ENCODE assay signal across 1 cellular context in the genomic region with DNA sequence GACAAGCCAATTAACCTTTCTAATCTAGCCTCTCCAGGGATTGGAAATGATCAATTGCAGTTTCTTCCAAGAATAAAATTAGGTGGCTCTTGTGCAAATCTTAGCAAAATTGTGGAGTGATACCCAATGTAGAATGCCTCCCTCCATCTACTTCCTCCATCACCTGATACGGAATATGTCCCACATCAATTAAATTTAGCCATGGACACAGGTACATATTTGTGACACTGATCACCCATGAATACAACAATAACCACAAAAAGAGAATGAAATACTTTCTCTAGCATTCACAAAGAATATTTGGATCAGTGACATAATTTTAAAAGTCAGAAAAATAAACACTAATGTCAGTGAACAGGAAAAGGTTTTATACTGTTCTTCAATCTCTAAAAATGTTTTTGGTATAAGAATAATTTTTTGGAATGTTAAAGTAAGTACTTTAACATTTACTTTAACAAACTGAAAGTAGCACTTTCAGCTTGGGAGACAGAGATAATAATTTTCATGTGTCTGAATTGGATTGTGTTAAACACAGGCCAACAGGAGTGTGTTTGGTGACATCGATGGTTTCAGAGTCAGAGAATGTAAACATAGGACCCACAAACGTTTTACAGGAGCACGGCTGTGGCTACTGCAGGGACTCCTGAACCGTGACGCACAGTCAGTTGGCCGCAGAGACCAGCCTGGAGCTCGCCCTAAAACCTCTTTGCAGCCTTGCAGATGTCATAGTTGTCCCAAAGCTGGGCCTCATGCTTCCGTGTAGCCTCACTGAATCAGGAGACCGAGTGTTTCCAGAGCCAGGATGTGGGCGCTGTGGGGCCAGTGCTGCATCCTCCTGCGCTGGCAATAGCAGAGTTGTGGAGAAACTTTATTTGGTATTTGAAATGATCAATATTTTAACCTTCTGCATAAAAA.
TF ChIP-seq lines count a peak whose summit lies in the region.

No MANE protein-coding gene starts in this region.

TF ChIP-seq in HEK293, 187 proteins besides CTCF, POLR2A, EP300 and RAD21 (continued from another document):
- TF ChIP-seq SP7 (tag by site-specific recombination; IDR thresholded peaks at IDR 0.05), result peak; percentile 31; the same call in 1 of the 2 replicates
- TF ChIP-seq ZNF558 (tag by site-specific recombination; IDR thresholded peaks at IDR 0.05), result no peak
- TF ChIP-seq, protein P1, sequence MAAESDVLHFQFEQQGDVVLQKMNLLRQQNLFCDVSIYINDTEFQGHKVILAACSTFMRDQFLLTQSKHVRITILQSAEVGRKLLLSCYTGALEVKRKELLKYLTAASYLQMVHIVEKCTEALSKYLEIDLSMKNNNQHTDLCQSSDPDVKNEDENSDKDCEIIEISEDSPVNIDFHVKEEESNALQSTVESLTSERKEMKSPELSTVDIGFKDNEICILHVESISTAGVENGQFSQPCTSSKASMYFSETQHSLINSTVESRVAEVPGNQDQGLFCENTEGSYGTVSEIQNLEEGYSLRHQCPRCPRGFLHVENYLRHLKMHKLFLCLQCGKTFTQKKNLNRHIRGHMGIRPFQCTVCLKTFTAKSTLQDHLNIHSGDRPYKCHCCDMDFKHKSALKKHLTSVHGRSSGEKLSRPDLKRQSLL (tag by site-specific recombination; IDR thresholded peaks at IDR 0.05), result no peak
- no peak for TF ChIP-seq ZNF132 (tag by site-specific recombination; IDR thresholded peaks at IDR 0.05; ENCODE audit: borderline replicate concordance)
- TF ChIP-seq ZXDB (tag by site-specific recombination; IDR thresholded peaks at IDR 0.05), result peak; percentile 22; the same call in 1 of the 2 replicates
- TF ChIP-seq, protein P2, sequence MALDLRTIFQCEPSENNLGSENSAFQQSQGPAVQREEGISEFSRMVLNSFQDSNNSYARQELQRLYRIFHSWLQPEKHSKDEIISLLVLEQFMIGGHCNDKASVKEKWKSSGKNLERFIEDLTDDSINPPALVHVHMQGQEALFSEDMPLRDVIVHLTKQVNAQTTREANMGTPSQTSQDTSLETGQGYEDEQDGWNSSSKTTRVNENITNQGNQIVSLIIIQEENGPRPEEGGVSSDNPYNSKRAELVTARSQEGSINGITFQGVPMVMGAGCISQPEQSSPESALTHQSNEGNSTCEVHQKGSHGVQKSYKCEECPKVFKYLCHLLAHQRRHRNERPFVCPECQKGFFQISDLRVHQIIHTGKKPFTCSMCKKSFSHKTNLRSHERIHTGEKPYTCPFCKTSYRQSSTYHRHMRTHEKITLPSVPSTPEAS (tag by site-specific recombination; IDR thresholded peaks at IDR 0.05), result no peak
- TF ChIP-seq GLI4 (tag by site-specific recombination; IDR thresholded peaks at IDR 0.05), result no peak
- no peak for TF ChIP-seq ZBTB7A (tag by site-specific recombination; IDR thresholded peaks at IDR 0.05; ENCODE audit: low read depth)
- TF ChIP-seq, protein P3, sequence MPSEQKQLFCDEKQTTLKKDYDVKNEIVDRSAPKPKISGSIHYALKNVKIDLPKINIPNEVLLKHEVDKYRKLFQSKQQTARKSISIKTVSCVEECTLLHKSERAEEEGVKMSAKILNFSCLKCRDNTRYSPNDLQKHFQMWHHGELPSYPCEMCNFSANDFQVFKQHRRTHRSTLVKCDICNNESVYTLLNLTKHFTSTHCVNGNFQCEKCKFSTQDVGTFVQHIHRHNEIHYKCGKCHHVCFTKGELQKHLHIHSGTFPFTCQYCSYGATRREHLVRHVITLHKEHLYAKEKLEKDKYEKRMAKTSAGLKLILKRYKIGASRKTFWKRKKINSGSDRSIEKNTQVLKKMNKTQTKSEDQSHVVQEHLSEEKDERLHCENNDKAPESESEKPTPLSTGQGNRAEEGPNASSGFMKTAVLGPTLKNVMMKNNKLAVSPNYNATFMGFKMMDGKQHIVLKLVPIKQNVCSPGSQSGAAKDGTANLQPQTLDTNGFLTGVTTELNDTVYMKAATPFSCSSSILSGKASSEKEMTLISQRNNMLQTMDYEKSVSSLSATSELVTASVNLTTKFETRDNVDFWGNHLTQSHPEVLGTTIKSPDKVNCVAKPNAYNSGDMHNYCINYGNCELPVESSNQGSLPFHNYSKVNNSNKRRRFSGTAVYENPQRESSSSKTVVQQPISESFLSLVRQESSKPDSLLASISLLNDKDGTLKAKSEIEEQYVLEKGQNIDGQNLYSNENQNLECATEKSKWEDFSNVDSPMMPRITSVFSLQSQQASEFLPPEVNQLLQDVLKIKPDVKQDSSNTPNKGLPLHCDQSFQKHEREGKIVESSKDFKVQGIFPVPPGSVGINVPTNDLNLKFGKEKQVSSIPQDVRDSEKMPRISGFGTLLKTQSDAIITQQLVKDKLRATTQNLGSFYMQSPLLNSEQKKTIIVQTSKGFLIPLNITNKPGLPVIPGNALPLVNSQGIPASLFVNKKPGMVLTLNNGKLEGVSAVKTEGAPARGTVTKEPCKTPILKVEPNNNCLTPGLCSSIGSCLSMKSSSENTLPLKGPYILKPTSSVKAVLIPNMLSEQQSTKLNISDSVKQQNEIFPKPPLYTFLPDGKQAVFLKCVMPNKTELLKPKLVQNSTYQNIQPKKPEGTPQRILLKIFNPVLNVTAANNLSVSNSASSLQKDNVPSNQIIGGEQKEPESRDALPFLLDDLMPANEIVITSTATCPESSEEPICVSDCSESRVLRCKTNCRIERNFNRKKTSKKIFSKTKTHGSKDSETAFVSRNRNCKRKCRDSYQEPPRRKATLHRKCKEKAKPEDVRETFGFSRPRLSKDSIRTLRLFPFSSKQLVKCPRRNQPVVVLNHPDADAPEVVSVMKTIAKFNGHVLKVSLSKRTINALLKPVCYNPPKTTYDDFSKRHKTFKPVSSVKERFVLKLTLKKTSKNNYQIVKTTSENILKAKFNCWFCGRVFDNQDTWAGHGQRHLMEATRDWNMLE (tag by site-specific recombination; conservative IDR thresholded peaks at IDR 0.05; ENCODE audit: low read depth), result no peak
- TF ChIP-seq, protein P4, sequence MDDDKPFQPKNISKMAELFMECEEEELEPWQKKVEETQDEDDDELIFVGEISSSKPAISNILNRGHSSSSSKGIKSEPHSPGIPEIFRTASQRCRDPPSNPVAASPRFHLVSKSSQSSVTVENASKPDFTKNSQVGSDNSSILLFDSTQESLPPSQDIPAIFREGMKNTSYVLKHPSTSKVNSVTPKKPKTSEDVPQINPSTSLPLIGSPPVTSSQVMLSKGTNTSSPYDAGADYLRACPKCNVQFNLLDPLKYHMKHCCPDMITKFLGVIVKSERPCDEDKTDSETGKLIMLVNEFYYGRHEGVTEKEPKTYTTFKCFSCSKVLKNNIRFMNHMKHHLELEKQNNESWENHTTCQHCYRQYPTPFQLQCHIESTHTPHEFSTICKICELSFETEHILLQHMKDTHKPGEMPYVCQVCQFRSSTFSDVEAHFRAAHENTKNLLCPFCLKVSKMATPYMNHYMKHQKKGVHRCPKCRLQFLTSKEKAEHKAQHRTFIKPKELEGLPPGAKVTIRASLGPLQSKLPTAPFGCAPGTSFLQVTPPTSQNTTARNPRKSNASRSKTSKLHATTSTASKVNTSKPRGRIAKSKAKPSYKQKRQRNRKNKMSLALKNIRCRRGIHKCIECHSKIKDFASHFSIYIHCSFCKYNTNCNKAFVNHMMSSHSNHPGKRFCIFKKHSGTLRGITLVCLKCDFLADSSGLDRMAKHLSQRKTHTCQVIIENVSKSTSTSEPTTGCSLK (tag by site-specific recombination; IDR thresholded peaks at IDR 0.05), result no peak
- no peak for TF ChIP-seq ZNF248 (tag by site-specific recombination; IDR thresholded peaks at IDR 0.05)
- TF ChIP-seq ZNF114 (tag by site-specific recombination; IDR thresholded peaks at IDR 0.05), result no peak
- TF ChIP-seq ZBTB1 (tag by site-specific recombination; IDR thresholded peaks at IDR 0.05), result no peak
- no peak for TF ChIP-seq ZNF302 (tag by site-specific recombination; IDR thresholded peaks at IDR 0.05; ENCODE audit: low read depth)
- TF ChIP-seq ZNF335 (tag by site-specific recombination; conservative IDR thresholded peaks at IDR 0.05), result peak; percentile 42; the same call in 1 of the 2 replicates
- no peak for TF ChIP-seq ZNF140 (tag by site-specific recombination; IDR thresholded peaks at IDR 0.05)
- TF ChIP-seq ZNF274 (IDR thresholded peaks at IDR 0.05; ENCODE audit: low read length), result no peak
- no peak for TF ChIP-seq ZNF274 (tag by site-specific recombination; IDR thresholded peaks at IDR 0.05; ENCODE audit: borderline replicate concordance)
- peak; percentile 48; the same call in 1 of the 2 replicates for TF ChIP-seq FEZF1 (tag by site-specific recombination; IDR thresholded peaks at IDR 0.05)
- TF ChIP-seq KLF16 (tag by site-specific recombination; IDR thresholded peaks at IDR 0.05), result no peak
- no peak for TF ChIP-seq ZNF776 (tag by site-specific recombination; IDR thresholded peaks at IDR 0.05; ENCODE audit: borderline replicate concordance)
- no peak for TF ChIP-seq ZNF138 (tag by site-specific recombination; IDR thresholded peaks at IDR 0.05; ENCODE audit: borderline replicate concordance)
- no peak for TF ChIP-seq ZNF174 (tag by site-specific recombination; IDR thresholded peaks at IDR 0.05)
TF ChIP-seq in HEK293: peak in this region for 25.
